Comparison of ENCODE assay signal across 22 cellular contexts in genomic region chr1:83593073-83593472, GRCh38.
"Had no signal": no experiment of that assay in that cellular context is flagged by ENCODE, and none has a peak within 500 bp of the region (broad histone marks: within the 10 kb centered on the region; RNA-seq: fewer than 3 reads in every experiment).

No MANE protein-coding gene starts in this region.

- H3K4me3 Mint-ChIP-seq: activated CD4-positive, alpha-beta T cell treated with anti-CD3 and anti-CD28 coated beads, Interleukin-2, amount 10 ng/mL, durations not matched to agents 24 days and 14 days; activated CD8-positive, alpha-beta T cell treated with anti-CD3 and anti-CD28 coated beads, Interleukin-2, amount 10 ng/mL, durations not matched to agents 7 days and 5 days; activated naive CD8-positive, alpha-beta T cell treated with anti-CD3 and anti-CD28 coated beads for 36 hours; natural killer cell; stimulated activated memory B cell treated with anti-CD40 and anti-IgM and Interleukin-4, amounts not matched to agents 10 μg/mL and 1 μg/mL and 100 μg/mL, for 72 hours had no signal

- H3K27me3 ChIP-seq: body of pancreas, colonic mucosa, esophagus squamous epithelium, tibial artery, uterus had no signal

- H3K9me3 Mint-ChIP-seq: stimulated activated memory B cell treated with anti-CD40 and anti-IgM and Interleukin-4, amounts not matched to agents 10 μg/mL and 1 μg/mL and 100 μg/mL, for 72 hours had no signal

- H3K4me3 ChIP-seq: body of pancreas, colonic mucosa, esophagus squamous epithelium, tibial artery, uterus had no signal

- H3K27me3 Mint-ChIP-seq: activated CD4-positive, alpha-beta T cell treated with anti-CD3 and anti-CD28 coated beads, Interleukin-2, amount 10 ng/mL, durations not matched to agents 24 days and 14 days; activated naive CD8-positive, alpha-beta T cell treated with anti-CD3 and anti-CD28 coated beads for 36 hours had no signal

- H3K27ac ChIP-seq: body of pancreas, colonic mucosa, esophagus squamous epithelium, tibial artery, uterus had no signal

- H3K27ac Mint-ChIP-seq: activated CD4-positive, alpha-beta T cell treated with anti-CD3 and anti-CD28 coated beads, Interleukin-2, amount 10 ng/mL, durations not matched to agents 24 days and 14 days; activated CD8-positive, alpha-beta T cell treated with anti-CD3 and anti-CD28 coated beads, Interleukin-2, amount 10 ng/mL, durations not matched to agents 7 days and 5 days; activated naive CD8-positive, alpha-beta T cell treated with anti-CD3 and anti-CD28 coated beads for 36 hours; natural killer cell; stimulated activated memory B cell treated with anti-CD40 and anti-IgM and Interleukin-4, amounts not matched to agents 10 μg/mL and 1 μg/mL and 100 μg/mL, for 72 hours had no signal

- H3K4me1 ChIP-seq: body of pancreas, colonic mucosa, esophagus squamous epithelium, uterus had no signal

- H3K4me1 Mint-ChIP-seq: natural killer cell; stimulated activated memory B cell treated with anti-CD40 and anti-IgM and Interleukin-4, amounts not matched to agents 10 μg/mL and 1 μg/mL and 100 μg/mL, for 72 hours had no signal

- H3K36me3 ChIP-seq: colonic mucosa, esophagus squamous epithelium, tibial artery, uterus had no signal

- DNase-seq: activated CD4-positive, alpha-beta T cell treated with anti-CD3 and anti-CD28 coated beads, Interleukin-2, amount 10 ng/mL, durations not matched to agents 24 days and 14 days; activated CD4-positive, CD25-positive, alpha-beta regulatory T cell; activated CD8-positive, alpha-beta memory T cell treated with anti-CD3 and anti-CD28 coated beads, Interleukin-2, amount 50 U/mL, for 4 hours; activated CD8-positive, alpha-beta T cell treated with anti-CD3 and anti-CD28 coated beads, Interleukin-2, amount 10 ng/mL, durations not matched to agents 7 days and 5 days; activated gamma-delta T cell treated with Interleukin-2 at 50 U/mL for 16 hours; activated naive CD8-positive, alpha-beta T cell treated with anti-CD3 and anti-CD28 coated beads for 36 hours; activated T-cell treated with anti-CD3 and anti-CD28 coated beads, Interleukin-2, amount 50 U/mL, for 48 hours; amygdala; body of pancreas; caudate nucleus; colonic mucosa; esophagus squamous epithelium; kidney glomerular epithelial cell; mesenchymal stem cell; natural killer cell; nucleus accumbens; posterior cingulate gyrus; retina; stimulated activated CD4-positive, alpha-beta T cell treated with anti-CD3 and anti-CD28 coated beads, Interleukin-2, amount 100 ng/mL, for 48 hours; tibial artery; uterus had no signal

- H3K36me3 Mint-ChIP-seq: activated naive CD8-positive, alpha-beta T cell treated with anti-CD3 and anti-CD28 coated beads for 36 hours; natural killer cell; stimulated activated memory B cell treated with anti-CD40 and anti-IgM and Interleukin-4, amounts not matched to agents 10 μg/mL and 1 μg/mL and 100 μg/mL, for 72 hours had no signal

- H3K9me3 ChIP-seq: body of pancreas, colonic mucosa, esophagus squamous epithelium, tibial artery, uterus had no signal
